8 cellular contexts compared by ENCODE assay signal in the genomic region with DNA sequence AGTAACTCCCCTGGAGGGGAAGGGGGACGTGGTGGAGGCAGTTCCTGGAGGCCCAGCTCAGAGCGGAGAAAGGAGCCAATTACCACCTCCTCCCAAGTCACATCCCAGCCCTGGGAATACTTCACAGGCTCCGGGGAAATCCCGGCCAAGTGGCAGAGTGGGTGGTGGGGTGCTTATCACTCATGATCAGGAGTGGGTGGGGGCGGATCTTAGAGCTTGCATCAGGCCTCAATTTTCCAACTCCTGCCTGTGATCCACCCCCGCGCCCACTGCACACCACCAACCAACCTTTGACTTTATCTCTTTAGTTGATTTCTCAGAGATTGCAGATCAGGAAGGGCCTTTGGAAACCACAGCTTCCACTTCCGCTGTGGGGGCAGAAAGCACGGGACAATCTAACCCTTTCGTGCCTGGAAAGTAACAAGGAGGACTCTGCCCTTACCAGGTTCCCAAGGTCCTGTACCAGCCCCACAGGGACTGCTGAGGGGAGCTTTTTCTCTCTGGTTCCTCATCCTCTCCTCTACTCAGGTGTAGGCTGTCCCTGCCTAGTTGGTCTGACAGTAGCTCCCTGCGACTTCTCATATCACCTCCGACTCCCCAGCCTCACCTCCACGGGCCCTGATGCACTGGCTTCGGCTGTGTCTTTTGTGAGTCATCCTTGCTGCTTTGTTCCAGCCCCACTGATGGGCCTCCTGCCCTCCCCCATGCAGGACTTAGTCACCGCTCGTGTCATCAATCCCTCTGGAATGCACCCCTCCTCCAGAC. TPM values are rescaled to one million over a fixed set of nuclear protein-coding genes. Genes with fewer than 3 reads are reported as not detected.
DNase-seq lines count a peak whose midpoint lies in the region; ATAC-seq and TF ChIP-seq lines count a peak whose summit lies in the region.

No MANE protein-coding gene starts in this region.

- H3K4me3 ChIP-seq in CD4-positive, CD25-positive, alpha-beta regulatory T cell (ENCODE audit: low read depth, low read length), result peak overlapping the region; percentile 57
- no peak overlapping the region for H3K4me3 ChIP-seq in epithelial cell of esophagus (ENCODE audit: low read length)

- H3K4me1 ChIP-seq in CD4-positive, CD25-positive, alpha-beta regulatory T cell (ENCODE audit: control insufficient read depth, insufficient read depth, low read length, poor library complexity, severe bottlenecking), result peaks cover 24% of the 10 kb centered on the region

- no peaks in the 10 kb centered on the region for H3K9me3 ChIP-seq in CD4-positive, CD25-positive, alpha-beta regulatory T cell (ENCODE audit: control insufficient read depth in 2 of 2, low read length in 2 of 2)

- no peak overlapping the region for H3K27ac ChIP-seq in CD4-positive, CD25-positive, alpha-beta regulatory T cell (ENCODE audit: insufficient read depth, low read length, poor library complexity, severe bottlenecking)

- H3K27me3 Mint-ChIP-seq in CD4-positive, CD25-positive, alpha-beta regulatory T cell, result no peaks in the 10 kb centered on the region
- peaks cover 9% of the 10 kb centered on the region for H3K27me3 Mint-ChIP-seq in nephron progenitor cell (ENCODE audit: low read depth, poor library complexity)

- ATAC-seq in CD4-positive, CD25-positive, alpha-beta regulatory T cell (ENCODE audit: low read depth in 2 of 2), result peak; percentile 92
- ATAC-seq in HG03095 (IDR thresholded peaks at IDR 0.05; ENCODE audit: unreplicated experiment), result no peak
- no peak for ATAC-seq in left lobe of liver

- H3K4me3 Mint-ChIP-seq in CD4-positive, CD25-positive, alpha-beta regulatory T cell, result peak overlapping the region; percentile 16 to 84 (median 74)
- H3K4me3 Mint-ChIP-seq in nephron progenitor cell, result peak overlapping the region; percentile 61

- peak; percentile 17 to 66 (median 25) for DNase-seq in CD4-positive, CD25-positive, alpha-beta regulatory T cell
- DNase-seq in NCI-H2227 treated with DMSO at 0.1 percent for 48 hours (lab: John Stamatoyannopoulos, UW) (peak; percentile 35), epithelial cell of esophagus (ENCODE audit: low read depth) (peak; percentile 97), nephron progenitor cell (peak; percentile 19), left lobe of liver (ENCODE audit: low spot score) (no peak)
- peak; percentile 67 for DNase-seq in activated CD8-positive, alpha-beta memory T cell treated with anti-CD3 and anti-CD28 coated beads, Interleukin-2, amount 50 U/mL, for 24 hours (ENCODE audit: extremely low read depth)
- peak; percentile 33 to 60 (median 42) for DNase-seq in stimulated activated naive CD4-positive, alpha-beta T cell (lab: John Stamatoyannopoulos, UW)

- TF ChIP-seq CTCF in epithelial cell of esophagus (IDR thresholded peaks at IDR 0.05; ENCODE audit: insufficient read depth, low read depth, low read length, missing control alignments), result no peak
- no peak for TF ChIP-seq CTCF in nephron progenitor cell (IDR thresholded peaks at IDR 0.05)

- peak overlapping the region in 2 of 3 donors; percentile 74 to 88 for H3K27ac Mint-ChIP-seq in CD4-positive, CD25-positive, alpha-beta regulatory T cell
- peak overlapping the region; percentile 98 for H3K27ac Mint-ChIP-seq in nephron progenitor cell

- H3K27me3 ChIP-seq in CD4-positive, CD25-positive, alpha-beta regulatory T cell (ENCODE audit: control insufficient read depth, insufficient read depth, low read length), result no peaks in the 10 kb centered on the region

- peaks cover 19 to 61% (median 41%) of the 10 kb centered on the region in 4 donors for H3K4me1 Mint-ChIP-seq in CD4-positive, CD25-positive, alpha-beta regulatory T cell
- H3K4me1 Mint-ChIP-seq in nephron progenitor cell, result peaks cover 64% of the 10 kb centered on the region

- no peaks in the 10 kb centered on the region for H3K36me3 Mint-ChIP-seq in CD4-positive, CD25-positive, alpha-beta regulatory T cell
- no peaks in the 10 kb centered on the region for H3K36me3 Mint-ChIP-seq in nephron progenitor cell (ENCODE audit: low read depth)

- H3K36me3 ChIP-seq in CD4-positive, CD25-positive, alpha-beta regulatory T cell (ENCODE audit: control insufficient read depth, insufficient read depth, low read length), result no peaks in the 10 kb centered on the region

- no peaks in the 10 kb centered on the region for H3K9me3 Mint-ChIP-seq in CD4-positive, CD25-positive, alpha-beta regulatory T cell
- peaks cover 6% of the 10 kb centered on the region for H3K9me3 Mint-ChIP-seq in nephron progenitor cell

RNA-seq across cellular contexts. Expression of a gene that starts 24.9 kb away (rescaled TPM):
- total RNA-seq in CD4-positive, CD25-positive, alpha-beta regulatory T cell, result 5.1 TPM
- polyA plus RNA-seq in CD4-positive, CD25-positive, alpha-beta regulatory T cell, result 1 to 10 TPM in 3 of 4 donors, under 1 TPM in 1; 0.38 to 2.2 (median 1.4) TPM
- 5.8 TPM for total RNA-seq in left lobe of liver

RNA-seq across cellular contexts. Expression of a gene that starts 26.8 kb away (rescaled TPM):
- total RNA-seq in CD4-positive, CD25-positive, alpha-beta regulatory T cell, result 25.3 TPM
- polyA plus RNA-seq in CD4-positive, CD25-positive, alpha-beta regulatory T cell, result 10 to 100 TPM; 30.5 to 63.2 (median 48.1) TPM
- total RNA-seq in left lobe of liver, result 45.9 TPM

RNA-seq across cellular contexts. Expression of a gene that starts 49.1 kb away (rescaled TPM):
- 119 TPM for total RNA-seq in CD4-positive, CD25-positive, alpha-beta regulatory T cell
- polyA plus RNA-seq in CD4-positive, CD25-positive, alpha-beta regulatory T cell, result 100 to 1,000 TPM; 125 to 158 (median 138) TPM
- 219 TPM for total RNA-seq in left lobe of liver

RNA-seq across cellular contexts. Expression of a gene that starts 52.2 kb away (rescaled TPM):
- 32.7 TPM for total RNA-seq in CD4-positive, CD25-positive, alpha-beta regulatory T cell
- polyA plus RNA-seq in CD4-positive, CD25-positive, alpha-beta regulatory T cell, result 1 to 10 TPM; 1.2 to 5.0 (median 3.7) TPM
- total RNA-seq in left lobe of liver, result 13.7 TPM

Comparison
In these comparisons a context has a peak if more than half of its experiments do, and no peak if none do; other contexts are left out.
1. ATAC-seq: peak in CD4-positive, CD25-positive, alpha-beta regulatory T cell (2 of 2); none in HG03095 (single experiment) and left lobe of liver (single experiment).